In the genomic region with DNA sequence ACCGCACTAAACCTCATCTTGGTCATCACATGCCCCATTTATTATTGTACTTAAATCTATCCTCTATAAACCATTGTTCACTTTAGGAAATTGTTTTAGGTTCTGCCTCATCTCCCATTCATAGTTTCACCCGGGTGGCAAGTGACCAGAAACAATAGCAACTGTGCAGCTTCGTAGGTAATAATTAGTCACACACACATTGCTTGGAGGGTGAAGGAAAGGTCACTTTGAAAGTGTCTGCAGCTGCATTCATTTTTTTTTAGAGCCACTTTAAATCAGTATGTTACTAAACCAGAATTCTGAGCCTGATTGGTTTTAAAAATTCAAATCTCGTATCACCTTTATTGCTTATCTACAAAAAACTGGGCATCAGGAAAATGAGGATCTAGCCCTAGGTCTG, we compare ENCODE assay signal across 16 cellular contexts.
A peak's percentile ranks its signal among the peaks of the same experiment; 100 is the strongest.
DNase-seq lines count a peak whose midpoint lies in the region; ATAC-seq and TF ChIP-seq lines count a peak whose summit lies in the region.
"Had no signal": no experiment of that assay in that cellular context is flagged by ENCODE, and none has a peak within 500 bp of the region (broad histone marks: within the 10 kb centered on the region; RNA-seq: fewer than 3 reads in every experiment).

No MANE protein-coding gene starts in this region.

- POLR2A ChIA-PET in activated CD4-positive, alpha-beta memory T cell treated with anti-CD3 and anti-CD28 coated beads for 36 hours (lab: Charles Lee) = no interaction called here

- H3K27ac Mint-ChIP-seq in activated CD4-positive, alpha-beta memory T cell treated with anti-CD3 and anti-CD28 coated beads for 36 hours = no peak overlapping the region

- no peaks in the 10 kb centered on the region for H3K4me1 Mint-ChIP-seq in activated CD4-positive, alpha-beta memory T cell treated with anti-CD3 and anti-CD28 coated beads for 36 hours (ENCODE audit: low read depth)

- intact Hi-C loops in activated CD4-positive, alpha-beta memory T cell treated with anti-CD3 and anti-CD28 coated beads for 36 hours (cut with micrococcal nuclease) = no loop called here

- no peaks in the 10 kb centered on the region for H3K27me3 Mint-ChIP-seq in activated CD4-positive, alpha-beta memory T cell treated with anti-CD3 and anti-CD28 coated beads for 36 hours

- no peak overlapping the region for H3K4me3 Mint-ChIP-seq in activated CD4-positive, alpha-beta memory T cell treated with anti-CD3 and anti-CD28 coated beads for 36 hours

- H3K9me3 Mint-ChIP-seq in activated CD4-positive, alpha-beta memory T cell treated with anti-CD3 and anti-CD28 coated beads for 36 hours = no peaks in the 10 kb centered on the region

- CTCF ChIA-PET in activated CD4-positive, alpha-beta memory T cell treated with anti-CD3 and anti-CD28 coated beads for 36 hours (lab: Charles Lee) = no interaction called here

- no peak overlapping the region for H3K4me3 ChIP-seq in epithelial cell of esophagus (ENCODE audit: low read length)
- H3K4me3 ChIP-seq: cardiac muscle cell, tibial nerve had no signal

- H3K36me3 Mint-ChIP-seq in activated CD4-positive, alpha-beta memory T cell treated with anti-CD3 and anti-CD28 coated beads for 36 hours = no peaks in the 10 kb centered on the region

- no peak for ATAC-seq in HG02840 (IDR thresholded peaks at IDR 0.05; ENCODE audit: low FRiP score, unreplicated experiment)
- ATAC-seq: HepG2 had no signal

- peak; percentile 1 for DNase-seq in NCI-H1105 treated with DMSO at 0.1 percent for 48 hours (lab: John Stamatoyannopoulos, UW)
- no peak for DNase-seq in NCI-H1105 (lab: John Stamatoyannopoulos, UW)
- DNase-seq in NCI-H69 (lab: John Stamatoyannopoulos, UW) = peak; percentile 43
- DNase-seq in epithelial cell of esophagus (ENCODE audit: low read depth) = peak; percentile 13
- DNase-seq in pulmonary artery endothelial cell (ENCODE audit: low read depth, low spot score) = peak; percentile 78
- DNase-seq in activated CD4-positive, alpha-beta memory T cell treated with anti-CD3 and anti-CD28 coated beads for 36 hours = no peak
- no peak for DNase-seq in islet precursor cell
- DNase-seq: activated gamma-delta T cell; midbrain; NCI-H1436; NCI-H526 treated with DMSO at 0.1 percent for 48 hours; stimulated activated CD8-positive, alpha-beta memory T cell treated with anti-CD3 and anti-CD28 coated beads, Interleukin-4, amount 100 ng/mL, for 48 hours had no signal

- no peak for TF ChIP-seq CTCF in epithelial cell of esophagus (IDR thresholded peaks at IDR 0.05; ENCODE audit: insufficient read depth, low read depth, low read length, missing control alignments)

Comparison
In these comparisons a context has a peak if more than half of its experiments do, and no peak if none do; other contexts are left out.
1. DNase-seq: peak in NCI-H1105 treated with DMSO at 0.1 percent for 48 hours (single experiment), NCI-H69 (single experiment), epithelial cell of esophagus (single experiment) and pulmonary artery endothelial cell (single experiment); none in NCI-H1105 (single experiment), activated CD4-positive, alpha-beta memory T cell treated with anti-CD3 and anti-CD28 coated beads for 36 hours (single experiment) and islet precursor cell (single experiment).